In the genomic region with DNA sequence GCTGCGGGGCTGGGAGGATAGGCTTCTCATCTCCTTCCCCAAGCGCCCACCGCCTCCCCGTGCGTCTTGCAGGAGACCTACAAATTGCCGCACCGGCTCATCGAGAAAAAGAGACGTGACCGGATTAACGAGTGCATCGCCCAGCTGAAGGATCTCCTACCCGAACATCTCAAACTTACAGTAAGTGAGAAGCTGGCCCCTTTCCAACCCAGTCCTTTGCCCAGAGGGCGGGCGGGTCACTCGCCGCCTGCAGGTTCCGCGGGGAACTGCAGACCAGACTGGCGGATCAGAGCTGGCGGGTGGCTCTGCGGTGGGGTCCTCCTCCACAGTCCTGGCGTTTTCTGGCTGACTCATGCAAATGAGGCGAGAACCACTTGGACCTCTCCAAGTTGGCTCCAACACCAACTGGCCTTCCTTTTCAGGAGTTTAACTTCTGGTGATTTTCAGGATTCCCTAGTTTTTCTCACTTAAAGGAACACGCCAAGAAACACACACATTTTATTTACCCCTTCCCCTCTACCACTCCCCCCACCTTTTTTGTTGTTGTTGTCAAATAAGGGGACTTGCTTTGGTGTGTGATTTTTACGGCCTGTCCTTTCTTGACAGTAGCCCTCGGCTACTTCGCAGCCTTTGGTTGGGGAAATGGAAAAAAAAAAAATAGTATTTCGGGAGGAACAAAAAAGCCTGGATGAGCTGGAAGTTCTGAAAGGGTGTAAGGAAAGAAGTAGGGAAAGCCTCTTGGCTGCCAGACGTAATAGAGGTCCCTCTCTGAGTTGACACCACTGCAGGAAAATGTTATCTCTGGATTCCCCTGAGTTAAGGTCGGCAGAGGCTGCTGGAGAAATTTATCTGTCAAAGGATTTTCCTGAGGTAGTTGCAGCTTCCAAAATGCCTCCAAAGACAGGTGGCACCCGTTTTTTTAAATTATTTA, we compare ENCODE assay signal across 8 cellular contexts. TPM values are rescaled to one million over a fixed set of nuclear protein-coding genes. Genes with fewer than 3 reads are reported as not detected.
DNase-seq lines count a peak whose midpoint lies in the region; ATAC-seq and TF ChIP-seq lines count a peak whose summit lies in the region.

No MANE protein-coding gene starts in this region.

- peak; percentile 90 for DNase-seq in GM04504 (ENCODE audit: low read depth)
- peak; percentile 74 for DNase-seq in NCI-H82 treated with DMSO at 0.1 percent for 48 hours (lab: John Stamatoyannopoulos, UW; ENCODE audit: unreplicated experiment)
- DNase-seq in activated CD8-positive, alpha-beta T cell treated with anti-CD3 and anti-CD28 coated beads, Interleukin-2, amount 10 ng/mL, durations not matched to agents 7 days and 5 days, result peak; percentile 93
- peak; percentile 88 for DNase-seq in ecto neural progenitor cell (ENCODE audit: low spot score)
- DNase-seq in lung (ENCODE audit: low spot score), result peak; percentile 96
- peak; percentile 75 to 90 (median 77) for DNase-seq in stimulated activated CD4-positive, alpha-beta T cell treated with anti-CD3 and anti-CD28 coated beads, TNF-alpha, amount 100 ng/mL, for 1 hour (ENCODE audit: low read depth in 3 of 3, low spot score in 1 of 3)

- no peaks in the 10 kb centered on the region for H3K9me3 ChIP-seq in lung (ENCODE audit: control insufficient read depth in 2 of 2, insufficient read depth in 1 of 2, low read length in 1 of 2)

- no peaks in the 10 kb centered on the region for H3K27me3 ChIP-seq in lung (ENCODE audit: control insufficient read depth, insufficient read depth)

- 8 to 18% methylated on average over 31 to 32 of the region's 32 CpGs for WGBS in lung, 2 donors

- H3K27ac ChIP-seq in lung (ENCODE audit: low read depth in 1 of 2, low read length in 1 of 2), result peak overlapping the region; percentile 92 to 99

- ATAC-seq in HG03103 (IDR thresholded peaks at IDR 0.05; ENCODE audit: low read depth, unreplicated experiment), result peak; percentile 10
- ATAC-seq in activated CD8-positive, alpha-beta T cell treated with anti-CD3 and anti-CD28 coated beads, Interleukin-2, amount 10 ng/mL, durations not matched to agents 7 days and 5 days, result peak; percentile 16
- peak; percentile 27 for ATAC-seq in lung (ENCODE audit: insufficient read depth, low FRiP score)
- no peak for ATAC-seq in HG02642 (IDR thresholded peaks at IDR 0.05; ENCODE audit: poor library complexity, unreplicated experiment)

- H3K4me3 ChIP-seq in lung, result peak overlapping the region; percentile 99

- H3K27ac Mint-ChIP-seq in activated CD8-positive, alpha-beta T cell treated with anti-CD3 and anti-CD28 coated beads, Interleukin-2, amount 10 ng/mL, durations not matched to agents 7 days and 5 days, result peak overlapping the region; percentile 96

- H3K4me3 Mint-ChIP-seq in activated CD8-positive, alpha-beta T cell treated with anti-CD3 and anti-CD28 coated beads, Interleukin-2, amount 10 ng/mL, durations not matched to agents 7 days and 5 days, result peak overlapping the region; percentile 91

- H3K36me3 Mint-ChIP-seq in activated CD8-positive, alpha-beta T cell treated with anti-CD3 and anti-CD28 coated beads, Interleukin-2, amount 10 ng/mL, durations not matched to agents 7 days and 5 days (ENCODE audit: low read depth), result peaks cover 63% of the 10 kb centered on the region

- H3K36me3 ChIP-seq in lung (ENCODE audit: control insufficient read depth in 2 of 2, insufficient read depth in 2 of 2, low read length in 2 of 2), result peaks cover 0 to 12% of the 10 kb centered on the region in 2 donors

- POLR2A ChIA-PET in activated CD8-positive, alpha-beta T cell treated with anti-CD3 and anti-CD28 coated beads, Interleukin-2, amount 10 ng/mL, durations not matched to agents 7 days and 5 days (lab: Charles Lee), result interaction anchor here (0.6 to 13.1 kb wide), 29 partner anchors 19 to 487 kb away, joined by 3 to 737 read pairs (median 9); partner anchors contain the start of genes EDEM1 and ITPR1

- peak; percentile 70 for TF ChIP-seq CTCF in lung (IDR thresholded peaks at IDR 0.05; ENCODE audit: control extremely low read depth, extremely low read depth)

- no peaks in the 10 kb centered on the region for H3K9me3 Mint-ChIP-seq in activated CD8-positive, alpha-beta T cell treated with anti-CD3 and anti-CD28 coated beads, Interleukin-2, amount 10 ng/mL, durations not matched to agents 7 days and 5 days (ENCODE audit: insufficient read depth)

- H3K4me1 Mint-ChIP-seq in activated CD8-positive, alpha-beta T cell treated with anti-CD3 and anti-CD28 coated beads, Interleukin-2, amount 10 ng/mL, durations not matched to agents 7 days and 5 days (ENCODE audit: low read depth), result peaks cover 49% of the 10 kb centered on the region

- no peaks in the 10 kb centered on the region for H3K27me3 Mint-ChIP-seq in activated CD8-positive, alpha-beta T cell treated with anti-CD3 and anti-CD28 coated beads, Interleukin-2, amount 10 ng/mL, durations not matched to agents 7 days and 5 days (ENCODE audit: low read depth)

- CTCF ChIA-PET in activated CD8-positive, alpha-beta T cell treated with anti-CD3 and anti-CD28 coated beads, Interleukin-2, amount 10 ng/mL, durations not matched to agents 7 days and 5 days (lab: Charles Lee), result interaction anchor here (0.6 to 13.2 kb wide), 39 partner anchors 13 to 266 kb away, joined by 3 to 272 read pairs (median 5); no protein-coding TSS in a partner anchor

- H3K4me1 ChIP-seq in lung (ENCODE audit: control insufficient read depth in 2 of 2, insufficient read depth in 2 of 2, low read length in 2 of 2), result peaks cover 4% of the 10 kb centered on the region in 2 donors

RNA-seq across cellular contexts. Expression of gene BHLHE40, which starts 1.3 kb away (rescaled TPM):
- 100 to 1,000 TPM; 209 to 219 TPM for total RNA-seq in activated CD8-positive, alpha-beta T cell treated with anti-CD3 and anti-CD28 coated beads, Interleukin-2, amount 10 ng/mL, durations not matched to agents 7 days and 5 days
- 100 to 1,000 TPM in 1 of 2 donors, 10 to 100 TPM in 1; 84.4 to 204 TPM for total RNA-seq in lung
- 10 to 100 TPM; 28.5 to 92.5 TPM for polyA plus RNA-seq in lung
